ENCODE assay signal across 8 cellular contexts in genomic region chr12:4649358-4649661, GRCh38. TPM values are rescaled to one million over a fixed set of nuclear protein-coding genes. Genes with fewer than 3 reads are reported as not detected.
A peak's percentile ranks its signal among the peaks of the same experiment; 100 is the strongest.
DNase-seq lines count a peak whose midpoint lies in the region; ATAC-seq and TF ChIP-seq lines count a peak whose summit lies in the region.

No MANE protein-coding gene starts in this region.

- H3K4me3 ChIP-seq in skeletal muscle tissue (ENCODE audit: low read length in 3 of 3): peak overlapping the region; percentile 89 to 100 (median 92)

- no peak for ATAC-seq in WTC11
- ATAC-seq in GM21447 (IDR thresholded peaks at IDR 0.05; ENCODE audit: unreplicated experiment): no peak

- peak overlapping the region; percentile 83 for H3K4me2 ChIP-seq in H9 (ENCODE audit: insufficient read depth, insufficient read length, low read length)

- no peaks in the 10 kb centered on the region for H3K23me2 ChIP-seq in H9 (ENCODE audit: insufficient read length, low read depth, low read length, poor library complexity, severe bottlenecking)

- no peaks in the 10 kb centered on the region for H3K9me3 Mint-ChIP-seq in H9
- H3K9me3 Mint-ChIP-seq in WTC11: no peaks in the 10 kb centered on the region
- no peaks in the 10 kb centered on the region for H3K9me3 Mint-ChIP-seq in glutamatergic neuron (ENCODE audit: unreplicated experiment)

- H3K27me3 ChIP-seq in H9 (ENCODE audit: insufficient read depth, low read length): no peaks in the 10 kb centered on the region
- H3K27me3 ChIP-seq in skeletal muscle tissue (ENCODE audit: control insufficient read depth in 3 of 3, insufficient read depth in 3 of 3, low read length in 3 of 3): no peaks in the 10 kb centered on the region

- no peak overlapping the region for H2BK12ac ChIP-seq in H9 (ENCODE audit: insufficient read length, low read depth, low read length)

- no peak overlapping the region for H2BK120ac ChIP-seq in H9 (ENCODE audit: low read depth, low read length, poor library complexity, severe bottlenecking)

- H3K4me1 Mint-ChIP-seq in H9 (peaks cover 21 to 38% of the 10 kb centered on the region in 2 experiments), WTC11 (peaks cover 40% of the 10 kb centered on the region), glutamatergic neuron (ENCODE audit: low read depth, unreplicated experiment) (peaks cover 29% of the 10 kb centered on the region)

- peaks cover 0 to 3% (median 2%) of the 10 kb centered on the region in 3 donors for H3K36me3 ChIP-seq in skeletal muscle tissue (ENCODE audit: control insufficient read depth in 3 of 3, insufficient read depth in 3 of 3, low read length in 3 of 3)

- H3T11ph ChIP-seq in H9 (ENCODE audit: low read length): no peak overlapping the region

- H3K18ac ChIP-seq in H9 (ENCODE audit: insufficient read length, low read depth, low read length): no peak overlapping the region

- H3K27me3 Mint-ChIP-seq in H9 (ENCODE audit: low read depth): no peaks in the 10 kb centered on the region
- H3K27me3 Mint-ChIP-seq in WTC11 (ENCODE audit: low read depth): no peaks in the 10 kb centered on the region
- peaks cover 4% of the 10 kb centered on the region for H3K27me3 Mint-ChIP-seq in glutamatergic neuron (ENCODE audit: unreplicated experiment)

- no peak overlapping the region for H4K8ac ChIP-seq in H9 (replicated peaks; ENCODE audit: insufficient read length, low read depth, low read length)

- H3K4ac ChIP-seq in H9 (ENCODE audit: low read depth, low read length): no peak overlapping the region

- H3K27ac ChIP-seq in H9 (ENCODE audit: insufficient read length, low read depth, low read length) (peak overlapping the region; percentile 75), skeletal muscle tissue (ENCODE audit: low read depth, low read length) (peak overlapping the region; percentile 81)

- no peaks in the 10 kb centered on the region for H4K20me1 ChIP-seq in H9 (ENCODE audit: control insufficient read depth, insufficient read depth, insufficient read length)

- no peak overlapping the region for H2BK5ac ChIP-seq in H9 (ENCODE audit: insufficient read length, low read length)

- TF ChIP-seq CTCF in H9 (conservative IDR thresholded peaks at IDR 0.05) (no peak), WTC11 (IDR thresholded peaks at IDR 0.05) (no peak), glutamatergic neuron (IDR thresholded peaks at IDR 0.05; ENCODE audit: partially characterized antibody, unreplicated experiment) (no peak), GM13977 (IDR thresholded peaks at IDR 0.05; ENCODE audit: extremely low read depth, insufficient read depth, missing control alignments) (no peak)

- POLR2A ChIA-PET in WTC11 (lab: Charles Lee): interaction anchor here (0.7 to 1.2 kb wide), 3 partner anchors 9 to 53 kb away, joined by 3 to 4 read pairs (median 3); no protein-coding TSS in a partner anchor

- H2AFZ ChIP-seq in H9 (ENCODE audit: low read length): no peak overlapping the region

- H2BK20ac ChIP-seq in H9 (ENCODE audit: low read depth, low read length, poor library complexity, severe bottlenecking): no peak overlapping the region

- H3K27ac Mint-ChIP-seq in H9: peak overlapping the region; percentile 97 to 99 (median 99)
- peak overlapping the region; percentile 99 for H3K27ac Mint-ChIP-seq in WTC11
- H3K27ac Mint-ChIP-seq in glutamatergic neuron (ENCODE audit: unreplicated experiment): peak overlapping the region; percentile 97

- H3K9ac ChIP-seq in H9 (ENCODE audit: extremely low read depth, insufficient read length, low read length) (peak overlapping the region; percentile 92), skeletal muscle tissue (ENCODE audit: low read depth in 1 of 3, low read length in 3 of 3) (peak overlapping the region; percentile 84 to 95 (median 93))

- H4K91ac ChIP-seq in H9 (ENCODE audit: insufficient read length, low read depth, low read length): no peak overlapping the region

- whole genome bisulfite sequencing in H9 (ENCODE audit: extremely low coverage, insufficient read length, low lambda C conversion rate): 100% methylated on average over 2 of the region's 6 CpGs

- H3K14ac ChIP-seq in H9 (ENCODE audit: insufficient read depth, low read length): no peak overlapping the region

- H2AK5ac ChIP-seq in H9 (ENCODE audit: insufficient read length, low read length): no peak overlapping the region

- peak overlapping the region; percentile 39 for H4K5ac ChIP-seq in H9 (ENCODE audit: insufficient read length, low read depth, low read length)

- H3K9me3 ChIP-seq in H9 (ENCODE audit: control insufficient read depth, low read depth, low read length) (no peaks in the 10 kb centered on the region), skeletal muscle tissue (ENCODE audit: control insufficient read depth in 3 of 3, low read length in 3 of 3) (no peaks in the 10 kb centered on the region)

- H3K4me1 ChIP-seq in H9 (ENCODE audit: insufficient read depth, low read length): peaks cover 1% of the 10 kb centered on the region; the same call in 1 of the 2 replicates
- peaks cover 15 to 23% (median 21%) of the 10 kb centered on the region in 3 donors for H3K4me1 ChIP-seq in skeletal muscle tissue (ENCODE audit: control insufficient read depth in 3 of 3, insufficient read depth in 3 of 3, low read length in 3 of 3)

- H3K79me1 ChIP-seq in H9 (ENCODE audit: insufficient read depth, low read depth, low read length, poor library complexity, severe bottlenecking): no peaks in the 10 kb centered on the region

- CTCF ChIA-PET in WTC11 (lab: Charles Lee): interaction anchor here (1.1 to 2.0 kb wide), 7 partner anchors 44 to 266 kb away, joined by 3 to 12 read pairs (median 5); no protein-coding TSS in a partner anchor

- DNase-seq in H9: no peak
- DNase-seq in WTC11 (ENCODE audit: low spot score): no peak
- no peak for DNase-seq in glutamatergic neuron
- no peak for DNase-seq in GM13977 (ENCODE audit: low spot score)
- DNase-seq in NCI-H187 treated with DMSO at 0.1 percent for 48 hours (lab: John Stamatoyannopoulos, UW): no peak
- DNase-seq in stimulated activated CD4-positive, alpha-beta T cell treated with anti-CD3 and anti-CD28 coated beads, Interleukin-4, amount 100 ng/mL, for 24 hours: no peak

- H3K79me2 ChIP-seq in H9 (ENCODE audit: insufficient read depth, low read length): peaks cover 7% of the 10 kb centered on the region; the same call in 1 of the 2 replicates

- H3K4me3 Mint-ChIP-seq in H9: peak overlapping the region; percentile 95 to 99
- H3K4me3 Mint-ChIP-seq in WTC11: peak overlapping the region; percentile 99
- H3K4me3 Mint-ChIP-seq in glutamatergic neuron (ENCODE audit: unreplicated experiment): peak overlapping the region; percentile 89

- H3K23ac ChIP-seq in H9 (ENCODE audit: insufficient read length, low read depth, low read length): no peak overlapping the region

- H3K36me3 Mint-ChIP-seq in H9 (ENCODE audit: insufficient read depth in 1 of 3, low read depth in 3 of 3) (no peaks in the 10 kb centered on the region), WTC11 (no peaks in the 10 kb centered on the region), glutamatergic neuron (ENCODE audit: unreplicated experiment) (no peaks in the 10 kb centered on the region)

- in situ Hi-C loops in GM13977 (cut with MboI; ENCODE audit: low pct_unique_long_range_greater_than_20kb, low sequenced_read_pairs, unreplicated experiment): no loop called here

- no peak overlapping the region for H2BK15ac ChIP-seq in H9 (ENCODE audit: low read depth, low read length)

- H3K56ac ChIP-seq in H9 (ENCODE audit: insufficient read length, low read depth, low read length): no peak overlapping the region

TF ChIP-seq in WTC11, 78 proteins besides CTCF, POLR2A, EP300 and RAD21 (continues in another document):
- TF ChIP-seq NFYB (CRISPR knock-in tag; conservative IDR thresholded peaks at IDR 0.05; ENCODE audit: low read depth) (no peak), ZBTB21 (CRISPR knock-in tag; IDR thresholded peaks at IDR 0.05; ENCODE audit: borderline replicate concordance) (no peak), MAX (CRISPR knock-in tag; IDR thresholded peaks at IDR 0.05) (no peak), ZNF416 (CRISPR knock-in tag; IDR thresholded peaks at IDR 0.05) (no peak), E2F5 (CRISPR knock-in tag; IDR thresholded peaks at IDR 0.05) (no peak), CREB1 (CRISPR knock-in tag; IDR thresholded peaks at IDR 0.05) (no peak), TP53 (CRISPR knock-in tag; IDR thresholded peaks at IDR 0.05) (no peak), ZNF138 (CRISPR knock-in tag; conservative IDR thresholded peaks at IDR 0.05) (no peak), FOXP1 (CRISPR knock-in tag; IDR thresholded peaks at IDR 0.05; ENCODE audit: borderline replicate concordance) (no peak), JAZF1 (CRISPR knock-in tag; IDR thresholded peaks at IDR 0.05) (no peak), SMAD3 (CRISPR knock-in tag; IDR thresholded peaks at IDR 0.05; ENCODE audit: borderline replicate concordance) (no peak), PREB (CRISPR knock-in tag; IDR thresholded peaks at IDR 0.05; ENCODE audit: borderline replicate concordance) (no peak)

RNA-seq across cellular contexts. Expression of gene NDUFA9, which starts 0.4 kb away (rescaled TPM):
- 83.9 and 85.7 TPM in 2 replicates for total RNA-seq in H9 (2021)
- total RNA-seq in WTC11 (2021): 65.8 to 97.8 TPM (median 71.4 TPM) in 3 replicates
- 130 TPM for total RNA-seq in glutamatergic neuron (ENCODE audit: unreplicated experiment)
- total RNA-seq in skeletal muscle tissue: 38.6 TPM

RNA-seq across cellular contexts. Expression of gene AKAP3, which starts 0.5 kb away (rescaled TPM):
- total RNA-seq in H9 (2021) (1.3 TPM in 2 replicates), WTC11 (2021) (1.8 to 2.6 TPM (median 1.9 TPM) in 3 replicates), glutamatergic neuron (ENCODE audit: unreplicated experiment) (3.3 TPM), skeletal muscle tissue (1.0 TPM)
